23 cellular contexts compared by ENCODE assay signal in genomic region chr16:86573215-86573614, GRCh38. TPM values are rescaled to one million over a fixed set of nuclear protein-coding genes. Genes with fewer than 3 reads are reported as not detected.
DNase-seq lines count a peak whose midpoint lies in the region; ATAC-seq, FAIRE-seq and TF ChIP-seq lines count a peak whose summit lies in the region.
"Had no signal": no experiment of that assay in that cellular context is flagged by ENCODE, and none has a peak within 500 bp of the region (broad histone marks: within the 10 kb centered on the region; RNA-seq: fewer than 3 reads in every experiment).

No MANE protein-coding gene starts in this region.

- H3K4me3 ChIP-seq in astrocyte (ENCODE audit: insufficient read depth, low read depth, low read length) (peak overlapping the region; percentile 97), thoracic aorta (peak overlapping the region; percentile 94), right lobe of liver (no peak overlapping the region)
- H3K4me3 ChIP-seq: BLaER1, neural progenitor cell, Peyer's patch, SK-N-MC had no signal

- H3K9me3 ChIP-seq in astrocyte (ENCODE audit: insufficient read depth, low read depth, low read length) = no peaks in the 10 kb centered on the region
- H3K9me3 ChIP-seq in thoracic aorta = no peaks in the 10 kb centered on the region
- no peaks in the 10 kb centered on the region for H3K9me3 ChIP-seq in right lobe of liver
- H3K9me3 ChIP-seq: BLaER1, Peyer's patch had no signal

- intact Hi-C loops in Right ventricle myocardium inferior (cut with DNase I) = loop anchor here (5.0 kb wide), 1 partner anchor 109 kb away; no protein-coding TSS in a partner anchor
- intact Hi-C loops in left cardiac atrium (cut with DNase I) = loop anchor here in 1 of 2 donors (10.0 kb wide), 1 partner anchor 182 kb away; no protein-coding TSS in a partner anchor
- intact Hi-C loops in activated CD4-positive, alpha-beta T cell treated with anti-CD3 and anti-CD28 coated beads for 36 hours (cut with DNase I, micrococcal nuclease) = no loop called here
- intact Hi-C loops in right lobe of liver (cut with DNase I) = loop anchor here in 1 of 2 donors (10.0 kb wide), 1 partner anchor 492 kb away; no protein-coding TSS in a partner anchor

- POLR2A ChIA-PET in activated CD4-positive, alpha-beta T cell treated with anti-CD3 and anti-CD28 coated beads for 36 hours (lab: Charles Lee) = no interaction called here

- DNase-seq in Right ventricle myocardium inferior (ENCODE audit: missing footprints) (peak; percentile 1), left cardiac atrium (no peak), astrocyte (ENCODE audit: low read depth) (peak; percentile 69), islet precursor cell (peak; percentile 77), thoracic aorta (ENCODE audit: low spot score) (no peak), right lobe of liver (no peak)
- no peak for DNase-seq in activated CD4-positive, alpha-beta T cell treated with anti-CD3 and anti-CD28 coated beads for 36 hours
- DNase-seq: midbrain, NCI-H1105 treated with DMSO at 0.1 percent for 48 hours, NCI-H2081 treated with DMSO at 0.1 percent for 48 hours, NCI-H446, Peyer's patch had no signal

- H3K4me1 ChIP-seq in astrocyte (ENCODE audit: insufficient read depth, low read length) (peaks cover 56% of the 10 kb centered on the region), thoracic aorta (ENCODE audit: control insufficient read depth in 1 of 2, low read depth in 2 of 2) (peaks cover 22 to 45% of the 10 kb centered on the region in 2 donors), right lobe of liver (no peaks in the 10 kb centered on the region)

- H3K9ac ChIP-seq in astrocyte (ENCODE audit: low read length) = peak overlapping the region; percentile 99
- H3K9ac ChIP-seq: BLaER1, neural progenitor cell had no signal

- H3K9me3 Mint-ChIP-seq in astrocyte (ENCODE audit: unreplicated experiment) = peaks cover 1% of the 10 kb centered on the region
- no peaks in the 10 kb centered on the region for H3K9me3 Mint-ChIP-seq in activated CD4-positive, alpha-beta T cell treated with anti-CD3 and anti-CD28 coated beads for 36 hours (ENCODE audit: low read depth)
- H3K9me3 Mint-ChIP-seq: activated naive CD4-positive, alpha-beta T cell treated with anti-CD3 and anti-CD28 coated beads, Interleukin-2, amount 50 U/mL, for 72 hours; dendritic cell treated with granulocyte-macrophage colony-stimulating factor and Interleukin-4, amounts not matched to agents 40 ng/mL and 50 ng/mL, for 4 days; neural progenitor cell had no signal

- ATAC-seq in Right ventricle myocardium inferior (no peak), left cardiac atrium (no peak), thoracic aorta (ENCODE audit: insufficient number of reproducible peaks, low FRiP score, low read depth) (no peak), HG02763 (IDR thresholded peaks at IDR 0.05; ENCODE audit: unreplicated experiment) (no peak), right lobe of liver (no peak)
- no peak for ATAC-seq in activated CD4-positive, alpha-beta T cell treated with anti-CD3 and anti-CD28 coated beads for 36 hours
- ATAC-seq: activated naive CD4-positive, alpha-beta T cell treated with anti-CD3 and anti-CD28 coated beads, Interleukin-2, amount 50 U/mL, for 72 hours had no signal

- H3K27me3 ChIP-seq in astrocyte (ENCODE audit: insufficient read depth, low read length) (no peaks in the 10 kb centered on the region), thoracic aorta (replicated peaks; ENCODE audit: insufficient read depth) (no peaks in the 10 kb centered on the region), right lobe of liver (peaks cover 0 to 28% of the 10 kb centered on the region in 2 donors)

- peaks cover 89% of the 10 kb centered on the region for H3K79me2 ChIP-seq in astrocyte (ENCODE audit: insufficient read depth, low read length)

- TF ChIP-seq POLR2A in right lobe of liver (IDR thresholded peaks at IDR 0.05) = no peak

- H3K4me2 ChIP-seq in astrocyte (ENCODE audit: low read length) = peak overlapping the region; percentile 86
- H3K4me2 ChIP-seq: BLaER1, neural progenitor cell had no signal

- peaks cover 37% of the 10 kb centered on the region for H3K27me3 Mint-ChIP-seq in astrocyte (ENCODE audit: low read depth, unreplicated experiment)
- H3K27me3 Mint-ChIP-seq in activated CD4-positive, alpha-beta T cell treated with anti-CD3 and anti-CD28 coated beads for 36 hours = peaks cover 64% of the 10 kb centered on the region

- WGBS in right lobe of liver (ENCODE audit: insufficient coverage, low coverage, low lambda C conversion rate, missing lambda C conversion rate) = 31% methylated on average over 8 of the region's 8 CpGs

- H3K36me3 Mint-ChIP-seq in astrocyte (ENCODE audit: low read depth, unreplicated experiment) = peaks cover 14% of the 10 kb centered on the region
- H3K36me3 Mint-ChIP-seq in activated CD4-positive, alpha-beta T cell treated with anti-CD3 and anti-CD28 coated beads for 36 hours (ENCODE audit: low read depth) = no peaks in the 10 kb centered on the region
- H3K36me3 Mint-ChIP-seq: brain, neural progenitor cell had no signal

- FAIRE-seq in astrocyte (lab: Jason Lieb, UNC) = no peak
- FAIRE-seq: urothelium cell line had no signal

- TF ChIP-seq CTCF in astrocyte (IDR thresholded peaks at IDR 0.05; ENCODE audit: insufficient read depth, low read depth, low read length) (no peak), thoracic aorta (IDR thresholded peaks at IDR 0.05) (no peak), right lobe of liver (IDR thresholded peaks at IDR 0.05) (no peak)

- H3K36me3 ChIP-seq in astrocyte (ENCODE audit: insufficient read depth, low read length) (peaks cover 12% of the 10 kb centered on the region), thoracic aorta (no peaks in the 10 kb centered on the region), right lobe of liver (no peaks in the 10 kb centered on the region)
- H3K36me3 ChIP-seq: BLaER1, neural progenitor cell, Peyer's patch had no signal

- H2AFZ ChIP-seq in astrocyte (ENCODE audit: low read depth, low read length) = no peak overlapping the region
- H2AFZ ChIP-seq: neural progenitor cell had no signal

- H3K4me3 Mint-ChIP-seq in astrocyte (ENCODE audit: unreplicated experiment) = peak overlapping the region; percentile 42
- no peak overlapping the region for H3K4me3 Mint-ChIP-seq in activated CD4-positive, alpha-beta T cell treated with anti-CD3 and anti-CD28 coated beads for 36 hours
- H3K4me3 Mint-ChIP-seq: dendritic cell treated with granulocyte-macrophage colony-stimulating factor and Interleukin-4, amounts not matched to agents 40 ng/mL and 50 ng/mL, for 4 days; neural progenitor cell had no signal

- peaks cover 64% of the 10 kb centered on the region for H4K20me1 ChIP-seq in astrocyte (ENCODE audit: insufficient read depth, low read length)

- H3K27ac Mint-ChIP-seq in astrocyte (ENCODE audit: unreplicated experiment) = peak overlapping the region; percentile 58
- no peak overlapping the region for H3K27ac Mint-ChIP-seq in activated CD4-positive, alpha-beta T cell treated with anti-CD3 and anti-CD28 coated beads for 36 hours
- H3K27ac Mint-ChIP-seq: activated naive CD4-positive, alpha-beta T cell treated with anti-CD3 and anti-CD28 coated beads, Interleukin-2, amount 50 U/mL, for 72 hours; brain; dendritic cell treated with granulocyte-macrophage colony-stimulating factor and Interleukin-4, amounts not matched to agents 40 ng/mL and 50 ng/mL, for 4 days; neural progenitor cell had no signal

- CTCF ChIA-PET in activated CD4-positive, alpha-beta T cell treated with anti-CD3 and anti-CD28 coated beads for 36 hours (lab: Charles Lee) = interaction anchor here (0.7 to 1.0 kb wide), 2 partner anchors 9 to 12 kb away, joined by 3 to 6 read pairs; no protein-coding TSS in a partner anchor

- peaks cover 45% of the 10 kb centered on the region for H3K4me1 Mint-ChIP-seq in astrocyte (ENCODE audit: low read depth, unreplicated experiment)
- H3K4me1 Mint-ChIP-seq in activated CD4-positive, alpha-beta T cell treated with anti-CD3 and anti-CD28 coated beads for 36 hours = peaks cover 9% of the 10 kb centered on the region

- H3K27ac ChIP-seq in astrocyte (ENCODE audit: low read depth, low read length) (peak overlapping the region; percentile 94), thoracic aorta (peak overlapping the region; percentile 91 to 97), right lobe of liver (no peak overlapping the region)
- H3K27ac ChIP-seq: BLaER1, neural progenitor cell, Peyer's patch, SK-N-MC had no signal

RNA-seq across cellular contexts. Expression of gene FOXL1, which starts 5.1 kb away (rescaled TPM):
- 0.60 TPM for total RNA-seq in Right ventricle myocardium inferior
- total RNA-seq in left cardiac atrium = 1 to 10 TPM in 1 of 2 donors, under 1 TPM in 1; 0.80 to 1.4 TPM
- 6.1 and 8.1 TPM in 2 replicates for total RNA-seq in astrocyte
- 10 to 100 TPM; 52.1 to 52.8 TPM for total RNA-seq in thoracic aorta
- total RNA-seq in activated CD4-positive, alpha-beta T cell treated with anti-CD3 and anti-CD28 coated beads for 36 hours = not detected
- under 1 TPM in 4 of 6 experiments, not detected in 2; 0.15 to 0.74 (median 0.46) TPM for total RNA-seq in right lobe of liver
- total RNA-seq: activated CD8-positive, alpha-beta memory T cell treated with anti-CD3 and anti-CD28 coated beads for 36 hours; activated naive CD4-positive, alpha-beta T cell treated with anti-CD3 and anti-CD28 coated beads, Interleukin-2, amount 50 U/mL, for 72 hours; subcutaneous adipose tissue had no signal

RNA-seq across cellular contexts. Expression of gene FOXC2, which starts 6.6 kb away (rescaled TPM):
- total RNA-seq in Right ventricle myocardium inferior (1.4 TPM), left cardiac atrium (1 to 10 TPM; 1.9 to 5.3 TPM), astrocyte (15.8 and 15.9 TPM in 2 replicates), thoracic aorta (10 to 100 TPM; 54.5 to 60.7 TPM), right lobe of liver (under 1 TPM in 1 of 6 experiments, not detected in 5; 0.20 TPM)
- not detected for total RNA-seq in activated CD4-positive, alpha-beta T cell treated with anti-CD3 and anti-CD28 coated beads for 36 hours
- total RNA-seq: activated CD8-positive, alpha-beta memory T cell treated with anti-CD3 and anti-CD28 coated beads for 36 hours; activated naive CD4-positive, alpha-beta T cell treated with anti-CD3 and anti-CD28 coated beads, Interleukin-2, amount 50 U/mL, for 72 hours; fibroblast of villous mesenchyme had no signal

RNA-seq across cellular contexts. Expression of gene MTHFSD, which starts 18.2 kb away (rescaled TPM):
- total RNA-seq in Right ventricle myocardium inferior (10.0 TPM), left cardiac atrium (10 to 100 TPM; 10.3 to 12.4 TPM), astrocyte (15.6 and 16.5 TPM in 2 replicates), thoracic aorta (10 to 100 TPM; 25.0 to 30.8 TPM), right lobe of liver (10 to 100 TPM in 2 of 6 experiments, 1 to 10 TPM in 4; 5.9 to 11.6 (median 9.0) TPM)
- total RNA-seq in activated CD4-positive, alpha-beta T cell treated with anti-CD3 and anti-CD28 coated beads for 36 hours = 10 to 100 TPM; 21.2 to 22.1 TPM

Comparison
In these comparisons a context has a peak if more than half of its experiments do, and no peak if none do; other contexts are left out.
1. DNase-seq: peak in Right ventricle myocardium inferior (single experiment), astrocyte (single experiment) and islet precursor cell (single experiment); none in left cardiac atrium (single experiment), thoracic aorta (single experiment), activated CD4-positive, alpha-beta T cell treated with anti-CD3 and anti-CD28 coated beads for 36 hours (single experiment) and right lobe of liver (0 of 3).
2. H3K27ac ChIP-seq: peak in astrocyte (single experiment) and thoracic aorta (2 of 2); none in right lobe of liver (0 of 3).
3. H3K4me3 ChIP-seq: peak in astrocyte (single experiment) and thoracic aorta (single experiment); none in right lobe of liver (0 of 3).